In the genomic region with DNA sequence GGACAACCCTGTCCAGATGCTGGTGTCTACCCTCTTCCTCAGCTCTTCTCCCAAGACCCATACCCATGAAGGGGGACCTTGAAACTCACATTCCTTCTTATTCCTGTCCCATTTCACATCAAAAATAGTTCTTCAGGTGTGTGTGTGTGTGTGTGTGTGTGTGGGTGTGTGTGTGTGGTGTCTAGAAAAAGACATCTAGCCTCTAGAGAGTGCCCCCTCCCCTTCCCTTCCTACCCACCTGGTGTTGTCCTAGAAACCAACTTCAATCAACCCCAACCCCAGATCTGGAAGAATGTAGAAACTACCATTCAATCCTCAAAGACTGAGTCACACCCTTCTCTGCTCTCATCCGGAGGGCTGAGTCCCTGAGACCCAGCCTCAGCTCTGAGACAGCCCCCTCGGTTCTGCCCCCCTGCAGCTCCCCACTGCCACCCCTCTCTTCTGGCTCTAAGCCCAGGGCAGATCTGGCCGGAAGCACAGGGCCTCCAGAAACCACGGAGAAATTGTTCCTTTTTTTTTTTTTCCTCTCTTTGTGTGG, we compare ENCODE assay signal across 8 cellular contexts. TPM values are rescaled to one million over a fixed set of nuclear protein-coding genes. Genes with fewer than 3 reads are reported as not detected.
DNase-seq lines count a peak whose midpoint lies in the region; ATAC-seq and TF ChIP-seq lines count a peak whose summit lies in the region.

No MANE protein-coding gene starts in this region.

- H2AFZ ChIP-seq in neural progenitor cell (replicated peaks) = no peak overlapping the region

- no peaks in the 10 kb centered on the region for H3K9me3 Mint-ChIP-seq in activated naive CD4-positive, alpha-beta T cell treated with anti-CD3 and anti-CD28 coated beads for 36 hours
- peaks cover 3% of the 10 kb centered on the region for H3K9me3 Mint-ChIP-seq in neural progenitor cell

- peaks cover 51% of the 10 kb centered on the region for H3K27me3 ChIP-seq in neural progenitor cell

- CTCF ChIA-PET in activated naive CD4-positive, alpha-beta T cell treated with anti-CD3 and anti-CD28 coated beads for 36 hours (lab: Charles Lee) = interaction anchor here (0.6 to 7.7 kb wide), 10 partner anchors 12 to 183 kb away, joined by 3 to 113 read pairs (median 6); a partner anchor contains a TSS

- no peaks in the 10 kb centered on the region for H3K27me3 Mint-ChIP-seq in activated naive CD4-positive, alpha-beta T cell treated with anti-CD3 and anti-CD28 coated beads for 36 hours (ENCODE audit: low read depth)
- H3K27me3 Mint-ChIP-seq in neural progenitor cell (ENCODE audit: insufficient read depth, low read depth) = peaks cover 41% of the 10 kb centered on the region

- no peaks in the 10 kb centered on the region for H3K79me2 ChIP-seq in neural progenitor cell (ENCODE audit: low read depth)

- no peaks in the 10 kb centered on the region for H4K20me1 ChIP-seq in neural progenitor cell (ENCODE audit: low read depth)

- peaks cover 61% of the 10 kb centered on the region for H3K4me1 Mint-ChIP-seq in activated naive CD4-positive, alpha-beta T cell treated with anti-CD3 and anti-CD28 coated beads for 36 hours (ENCODE audit: low read depth)
- H3K4me1 Mint-ChIP-seq in neural progenitor cell = peaks cover 44% of the 10 kb centered on the region

- H3K4me3 Mint-ChIP-seq in activated naive CD4-positive, alpha-beta T cell treated with anti-CD3 and anti-CD28 coated beads for 36 hours = peak overlapping the region; percentile 76
- H3K4me3 Mint-ChIP-seq in neural progenitor cell = no peak overlapping the region

- H3K36me3 Mint-ChIP-seq in activated naive CD4-positive, alpha-beta T cell treated with anti-CD3 and anti-CD28 coated beads for 36 hours (ENCODE audit: low read depth) = peaks cover 60% of the 10 kb centered on the region
- H3K36me3 Mint-ChIP-seq in neural progenitor cell = no peaks in the 10 kb centered on the region

- ATAC-seq in HG03135 (IDR thresholded peaks at IDR 0.05; ENCODE audit: unreplicated experiment) (no peak), HG03280 (IDR thresholded peaks at IDR 0.05; ENCODE audit: unreplicated experiment) (no peak)

- H3K9ac ChIP-seq in neural progenitor cell = no peak overlapping the region

- no peak overlapping the region for H3K27ac ChIP-seq in neural progenitor cell

- intact Hi-C loops in activated naive CD4-positive, alpha-beta T cell treated with anti-CD3 and anti-CD28 coated beads for 36 hours (cut with micrococcal nuclease) = loop anchor here (1.0 kb wide), 1 partner anchor 12 kb away; no protein-coding TSS in a partner anchor
- intact Hi-C loops in lower leg skin (cut with DNase I; ENCODE audit: low total_unique reads) = no loop called here

- H3K27ac Mint-ChIP-seq in activated naive CD4-positive, alpha-beta T cell treated with anti-CD3 and anti-CD28 coated beads for 36 hours = peak overlapping the region; percentile 94
- no peak overlapping the region for H3K27ac Mint-ChIP-seq in neural progenitor cell

- peaks cover 19% of the 10 kb centered on the region for H3K4me1 ChIP-seq in neural progenitor cell

- TF ChIP-seq POLR2A in lower leg skin (IDR thresholded peaks at IDR 0.05) = no peak

- WGBS in lower leg skin, 2 donors = 14 to 18% methylated on average over 4 of the region's 4 CpGs

- H3K4me3 ChIP-seq in neural progenitor cell (no peak overlapping the region), lower leg skin (ENCODE audit: low read depth, poor library complexity, severe bottlenecking) (no peak overlapping the region)

- DNase-seq in GM10266 (ENCODE audit: extremely low spot score) = peak; percentile 61
- DNase-seq in NOMO-1 treated with DMSO at 0.1 percent for 48 hours (lab: John Stamatoyannopoulos, UW; ENCODE audit: unreplicated experiment) = peak; percentile 70
- DNase-seq in activated naive CD4-positive, alpha-beta T cell treated with anti-CD3 and anti-CD28 coated beads for 36 hours = peak; percentile 64
- DNase-seq in neural progenitor cell (ENCODE audit: low spot score) = no peak
- no peak for DNase-seq in HPDE6-E6E7 (ENCODE audit: extremely low spot score)
- DNase-seq in lower leg skin (ENCODE audit: low spot score in 2 of 2) = no peak

- no peaks in the 10 kb centered on the region for H3K36me3 ChIP-seq in neural progenitor cell

- H3K9me3 ChIP-seq in neural progenitor cell (ENCODE audit: low read depth) = no peaks in the 10 kb centered on the region

- TF ChIP-seq CTCF in GM10266 (IDR thresholded peaks at IDR 0.05; ENCODE audit: control insufficient read depth, insufficient read depth, low read depth, missing control alignments) (no peak), neural progenitor cell (IDR thresholded peaks at IDR 0.05) (no peak), lower leg skin (IDR thresholded peaks at IDR 0.05) (no peak)

- peak overlapping the region; percentile 20 for H3K4me2 ChIP-seq in neural progenitor cell

- peaks cover 12% of the 10 kb centered on the region for H3F3A ChIP-seq in neural progenitor cell (ENCODE audit: low read depth)

RNA-seq across cellular contexts. Expression of a gene that starts 3.5 kb away (rescaled TPM):
- 10 to 100 TPM; 68.4 to 73.7 TPM for total RNA-seq in activated naive CD4-positive, alpha-beta T cell treated with anti-CD3 and anti-CD28 coated beads for 36 hours
- 0.40 TPM in 1 of 2 replicates, not detected in the other for total RNA-seq in neural progenitor cell (ENCODE audit: low replicate concordance)
- total RNA-seq in lower leg skin = 10 to 100 TPM; 19.9 to 69.5 (median 49.2) TPM

RNA-seq across cellular contexts. Expression of a gene that starts 22.5 kb away (rescaled TPM):
- total RNA-seq in activated naive CD4-positive, alpha-beta T cell treated with anti-CD3 and anti-CD28 coated beads for 36 hours = 100 to 1,000 TPM; 103 to 111 TPM
- total RNA-seq in neural progenitor cell (ENCODE audit: low replicate concordance) (33.1 and 33.4 TPM in 2 replicates), lower leg skin (10 to 100 TPM; 18.0 to 27.6 (median 23.5) TPM)

RNA-seq across cellular contexts. Expression of a gene that starts 25.0 kb away (rescaled TPM):
- total RNA-seq in activated naive CD4-positive, alpha-beta T cell treated with anti-CD3 and anti-CD28 coated beads for 36 hours = 1 to 10 TPM; 1.3 to 2.0 TPM
- 0.12 TPM in 1 of 2 replicates, not detected in the other for total RNA-seq in neural progenitor cell (ENCODE audit: low replicate concordance)
- total RNA-seq in lower leg skin = 100 to 1,000 TPM in 2 of 4 donors, 10 to 100 TPM in 2; 93.8 to 231 (median 117) TPM

RNA-seq across cellular contexts. Expression of a gene that starts 49.9 kb away (rescaled TPM):
- 1 to 10 TPM; 6.8 to 7.7 TPM for total RNA-seq in activated naive CD4-positive, alpha-beta T cell treated with anti-CD3 and anti-CD28 coated beads for 36 hours
- total RNA-seq in neural progenitor cell (ENCODE audit: low replicate concordance) (13.4 and 19.8 TPM in 2 replicates), lower leg skin (1 to 10 TPM; 4.3 to 9.6 (median 6.3) TPM)

Comparison
In these comparisons a context has a peak if more than half of its experiments do, and no peak if none do; other contexts are left out.
1. DNase-seq: peak in GM10266 (single experiment), NOMO-1 treated with DMSO at 0.1 percent for 48 hours (single experiment) and activated naive CD4-positive, alpha-beta T cell treated with anti-CD3 and anti-CD28 coated beads for 36 hours (single experiment); none in neural progenitor cell (single experiment), HPDE6-E6E7 (single experiment) and lower leg skin (0 of 2).
2. RNA of a gene that starts 3.5 kb away (total RNA-seq): 68.4 to 73.7 TPM in activated naive CD4-positive, alpha-beta T cell treated with anti-CD3 and anti-CD28 coated beads for 36 hours and 19.9 to 69.5 TPM in lower leg skin; 0.40 TPM in neural progenitor cell; every median in the first group is over 10 times any median in the second.
3. RNA of a gene that starts 25.0 kb away (total RNA-seq): 93.8 to 231 TPM in lower leg skin; 1.3 to 2.0 TPM in activated naive CD4-positive, alpha-beta T cell treated with anti-CD3 and anti-CD28 coated beads for 36 hours and 0.12 TPM in neural progenitor cell; every median in the first group is over 10 times any median in the second.